In the genomic region with DNA sequence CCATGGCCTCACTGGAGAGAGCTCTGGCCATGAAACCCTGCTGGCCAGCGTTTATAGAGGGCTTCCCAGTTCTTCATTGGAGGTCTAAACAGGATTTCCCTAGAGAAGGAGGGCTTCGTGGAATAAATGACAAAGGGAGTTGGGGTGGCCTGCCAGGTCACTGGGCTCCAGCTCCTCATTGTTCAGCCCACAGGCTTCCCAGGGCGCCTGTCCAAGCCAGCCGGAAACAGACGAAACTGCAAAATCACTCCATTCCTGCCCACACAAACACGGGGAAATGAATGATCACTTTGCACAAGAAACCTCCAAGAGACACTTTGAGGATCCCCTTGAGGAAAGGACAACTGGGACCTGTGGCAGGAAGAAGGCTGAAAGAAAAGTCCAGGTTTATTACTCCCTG, we compare ENCODE assay signal across 1 cellular context.
TF ChIP-seq lines count a peak whose summit lies in the region.

No MANE protein-coding gene starts in this region.

TF ChIP-seq in WTC11, 78 proteins besides CTCF, POLR2A, EP300 and RAD21 (continued from another document):
- TF ChIP-seq, protein P1, sequence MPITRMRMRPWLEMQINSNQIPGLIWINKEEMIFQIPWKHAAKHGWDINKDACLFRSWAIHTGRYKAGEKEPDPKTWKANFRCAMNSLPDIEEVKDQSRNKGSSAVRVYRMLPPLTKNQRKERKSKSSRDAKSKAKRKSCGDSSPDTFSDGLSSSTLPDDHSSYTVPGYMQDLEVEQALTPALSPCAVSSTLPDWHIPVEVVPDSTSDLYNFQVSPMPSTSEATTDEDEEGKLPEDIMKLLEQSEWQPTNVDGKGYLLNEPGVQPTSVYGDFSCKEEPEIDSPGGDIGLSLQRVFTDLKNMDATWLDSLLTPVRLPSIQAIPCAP (CRISPR knock-in tag; IDR thresholded peaks at IDR 0.05), result no peak
